ENCODE assay signal across 8 cellular contexts in genomic region chr4:1289232-1290164, GRCh38. TPM values are rescaled to one million over a fixed set of nuclear protein-coding genes. Genes with fewer than 3 reads are reported as not detected.
A peak's percentile ranks its signal among the peaks of the same experiment; 100 is the strongest.
DNase-seq lines count a peak whose midpoint lies in the region; ATAC-seq and TF ChIP-seq lines count a peak whose summit lies in the region.

Gene MAEA, plus strand, starts transcription at chr4:1289891. Its CDS starts 23 bp downstream, at chr4:1289914.

- no peak for TF ChIP-seq RAD21 in liver (IDR thresholded peaks at IDR 0.05)

- H3K36me3 ChIP-seq in liver (ENCODE audit: control insufficient read depth in 4 of 4, insufficient read depth in 3 of 4, low read depth in 1 of 4, low read length in 3 of 4), result peaks cover 0 to 3% (median 0%) of the 10 kb centered on the region in 4 donors

- peak within 1 kb of the TSS; percentile 87 for H3K27ac Mint-ChIP-seq in activated CD4-positive, alpha-beta memory T cell treated with anti-CD3 and anti-CD28 coated beads for 36 hours

- 1% methylated on average over 95 of the region's 95 CpGs for WGBS in liver

- H3K9ac ChIP-seq in liver (ENCODE audit: low read depth in 1 of 2, low read length in 2 of 2), result peak within 1 kb of the TSS; percentile 63 to 88

- peak; percentile 99 for DNase-seq in CD1c-positive myeloid dendritic cell (ENCODE audit: extremely low spot score)
- DNase-seq in NCI-H82 treated with DMSO at 0.1 percent for 48 hours (lab: John Stamatoyannopoulos, UW; ENCODE audit: unreplicated experiment), result peak; percentile 67
- peak; percentile 99 for DNase-seq in activated CD4-positive, alpha-beta memory T cell treated with anti-CD3 and anti-CD28 coated beads for 36 hours
- DNase-seq in dorsolateral prefrontal cortex, result peak; percentile 93 to 99 (median 97)
- peak; percentile 98 for DNase-seq in stimulated activated CD4-positive, alpha-beta T cell treated with anti-CD3 and anti-CD28 coated beads, Interleukin-4, amount 100 ng/mL, for 24 hours

- intact Hi-C loops in activated CD4-positive, alpha-beta memory T cell treated with anti-CD3 and anti-CD28 coated beads for 36 hours (cut with micrococcal nuclease), result loop anchor here (1.0 to 5.0 kb wide), 6 partner anchors 15 to 277 kb away; partner anchors contain the start of genes CTBP1, FGFRL1 and UVSSA
- intact Hi-C loops in dorsolateral prefrontal cortex (cut with DNase I), result loop anchor here (2.0 to 5.0 kb wide), 4 partner anchors 37 to 58 kb away; partner anchors contain the start of genes UVSSA (in 2 of the 2) and CTBP1 (in 1 of the 2)

- H3K4me3 ChIP-seq in dorsolateral prefrontal cortex (peak within 1 kb of the TSS; percentile 58 to 100 (median 93)), liver (ENCODE audit: low read depth in 1 of 3, low read length in 3 of 3) (peak within 1 kb of the TSS; percentile 87 to 99 (median 93))

- peaks cover 3% of the 10 kb centered on the region for H3K36me3 Mint-ChIP-seq in activated CD4-positive, alpha-beta memory T cell treated with anti-CD3 and anti-CD28 coated beads for 36 hours

- H3K27ac ChIP-seq in dorsolateral prefrontal cortex (peak within 1 kb of the TSS in 54 of 59 donors; percentile 6 to 89 (median 76)), liver (ENCODE audit: low read depth in 1 of 2, low read length in 2 of 2) (peak within 1 kb of the TSS; percentile 49 to 66)

- peak within 1 kb of the TSS; percentile 96 for H3K4me3 Mint-ChIP-seq in activated CD4-positive, alpha-beta memory T cell treated with anti-CD3 and anti-CD28 coated beads for 36 hours

- POLR2A ChIA-PET in activated CD4-positive, alpha-beta memory T cell treated with anti-CD3 and anti-CD28 coated beads for 36 hours (lab: Charles Lee), result interaction anchor here (0.6 to 3.8 kb wide), 11 partner anchors 11 to 89 kb away, joined by 3 to 25 read pairs (median 4); partner anchors contain the start of genes CTBP1 and UVSSA

- no peaks in the 10 kb centered on the region for H3K27me3 Mint-ChIP-seq in activated CD4-positive, alpha-beta memory T cell treated with anti-CD3 and anti-CD28 coated beads for 36 hours

- peaks cover 12 to 36% (median 26%) of the 10 kb centered on the region in 4 donors for H3K4me1 ChIP-seq in liver (ENCODE audit: control insufficient read depth in 4 of 4, insufficient read depth in 4 of 4, low read length in 3 of 4)

- H3K9me3 ChIP-seq in liver (ENCODE audit: control insufficient read depth in 4 of 4, low read length in 3 of 4), result peaks cover 0 to 7% (median 3%) of the 10 kb centered on the region in 4 donors

- H3K27me3 ChIP-seq in dorsolateral prefrontal cortex, result no peaks in the 10 kb centered on the region
- no peaks in the 10 kb centered on the region for H3K27me3 ChIP-seq in liver (ENCODE audit: control insufficient read depth in 4 of 4, insufficient read depth in 4 of 4, low read length in 3 of 4)

- CTCF ChIA-PET in activated CD4-positive, alpha-beta memory T cell treated with anti-CD3 and anti-CD28 coated beads for 36 hours (lab: Charles Lee), result interaction anchor here (0.9 to 2.3 kb wide), 10 partner anchors 17 to 158 kb away, joined by 3 to 10 read pairs (median 6); partner anchors contain the start of gene UVSSA

- peaks cover 31% of the 10 kb centered on the region for H3K4me1 Mint-ChIP-seq in activated CD4-positive, alpha-beta memory T cell treated with anti-CD3 and anti-CD28 coated beads for 36 hours (ENCODE audit: low read depth)

- TF ChIP-seq CTCF in dorsolateral prefrontal cortex (IDR thresholded peaks at IDR 0.05 in 54 of 56, conservative IDR thresholded peaks at IDR 0.05 in 2 of 56; ENCODE audit: low read depth in 1 of 56, partially characterized antibody in 56 of 56) (peak in 31 of 56 donors; percentile 3 to 50 (median 21)), liver (IDR thresholded peaks at IDR 0.05; ENCODE audit: low read depth, low read length, missing input control) (no peak)

- ATAC-seq in GM19438 (IDR thresholded peaks at IDR 0.05; ENCODE audit: low read depth, unreplicated experiment), result peak; percentile 94
- ATAC-seq in HG03575 (IDR thresholded peaks at IDR 0.05; ENCODE audit: extremely low read depth, insufficient number of reproducible peaks, low FRiP score, unreplicated experiment), result peak; percentile 49

- H3K9me3 Mint-ChIP-seq in activated CD4-positive, alpha-beta memory T cell treated with anti-CD3 and anti-CD28 coated beads for 36 hours, result peaks cover 4% of the 10 kb centered on the region

TF ChIP-seq in liver, 16 proteins besides CTCF, POLR2A, EP300 and RAD21:
- peak; percentile 96 for TF ChIP-seq YY1 (IDR thresholded peaks at IDR 0.05)
- TF ChIP-seq GABPA (IDR thresholded peaks at IDR 0.05 in 1 of 2, conservative IDR thresholded peaks at IDR 0.05 in 1 of 2), result peak; percentile 50 to 90
- TF ChIP-seq FOXA2 (IDR thresholded peaks at IDR 0.05), result no peak
- no peak for TF ChIP-seq ZBTB33 (IDR thresholded peaks at IDR 0.05)
- peak; percentile 81 for TF ChIP-seq SP1 (IDR thresholded peaks at IDR 0.05)
- no peak for TF ChIP-seq HNF4A (conservative IDR thresholded peaks at IDR 0.05)

RNA-seq across cellular contexts. Expression of gene MAEA, which starts in this region (rescaled TPM):
- 10 to 100 TPM; 47.3 to 50.3 TPM for total RNA-seq in activated CD4-positive, alpha-beta memory T cell treated with anti-CD3 and anti-CD28 coated beads for 36 hours
- total RNA-seq in dorsolateral prefrontal cortex (10 to 100 TPM; 49.4 to 93.0 (median 72.8) TPM), liver (10 to 100 TPM; 28.7 to 33.9 TPM)
- polyA plus RNA-seq in liver, result 10 to 100 TPM; 20.9 to 30.9 TPM

Comparison
In these comparisons a context has a peak if more than half of its experiments do, and no peak if none do; other contexts are left out.
1. Peak in every context shown above with its lines: DNase-seq, ATAC-seq, H3K4me3 ChIP-seq and H3K27ac ChIP-seq.